ENCODE assay signal across 17 cellular contexts in the genomic region with DNA sequence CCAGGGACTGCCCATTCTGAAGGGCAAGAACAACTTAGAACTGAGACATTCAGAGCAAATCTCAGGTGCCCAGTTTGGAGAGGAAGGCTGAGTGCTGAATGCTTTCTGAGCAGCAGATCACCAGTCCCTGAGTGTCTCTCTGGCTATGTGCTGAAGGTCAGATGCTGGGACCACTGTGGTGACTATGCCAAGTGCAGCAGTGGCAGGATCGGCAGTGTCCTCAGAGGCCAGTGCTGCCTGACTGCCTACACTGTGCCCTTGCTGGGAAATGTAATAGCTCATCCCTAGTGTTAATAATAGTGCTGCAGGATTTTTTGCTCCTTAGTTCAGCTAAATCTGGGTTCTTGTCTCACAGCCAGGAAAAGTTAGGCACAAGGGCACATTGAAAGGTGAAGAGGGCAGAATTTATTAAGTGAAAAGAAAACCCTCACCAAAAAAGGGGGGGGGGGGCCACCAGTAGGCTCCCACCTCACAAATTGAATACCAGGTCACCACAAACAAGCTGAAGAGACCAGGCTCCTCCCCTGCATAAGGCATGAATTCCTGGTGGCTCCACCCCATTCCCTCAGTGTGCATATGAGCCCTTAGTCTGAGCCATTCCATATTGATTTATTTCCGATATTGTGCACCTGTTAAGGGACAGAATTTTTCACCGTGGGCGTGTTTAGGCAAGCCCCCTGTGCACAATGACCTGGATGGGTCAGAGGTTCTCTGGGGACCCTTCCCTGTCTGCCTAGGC. TPM values are rescaled to one million over a fixed set of nuclear protein-coding genes. Genes with fewer than 3 reads are reported as not detected.
DNase-seq lines count a peak whose midpoint lies in the region; ATAC-seq and TF ChIP-seq lines count a peak whose summit lies in the region.
"Had no signal": no experiment of that assay in that cellular context is flagged by ENCODE, and none has a peak within 500 bp of the region (broad histone marks: within the 10 kb centered on the region; RNA-seq: fewer than 3 reads in every experiment).

No MANE protein-coding gene starts in this region.

- CTCF ChIA-PET in WTC11 (lab: Charles Lee), result interaction anchor here (0.9 kb wide), 1 partner anchor 11 kb away, joined by 3 read pairs; no protein-coding TSS in a partner anchor
- CTCF ChIA-PET in HEK293T (lab: Yijun Ruan, JAX), result no interaction called here

- no peaks in the 10 kb centered on the region for H3K9me3 ChIP-seq in right cardiac atrium (ENCODE audit: control insufficient read depth, low read length)
- H3K9me3 ChIP-seq: Caco-2, MG63 had no signal

- H3K4me1 Mint-ChIP-seq in WTC11, result peaks cover 23% of the 10 kb centered on the region
- H3K4me1 Mint-ChIP-seq in type B pancreatic cell (ENCODE audit: unreplicated experiment), result peaks cover 13% of the 10 kb centered on the region
- H3K4me1 Mint-ChIP-seq: CD14-positive monocyte had no signal

- H3K4me1 ChIP-seq in right cardiac atrium (ENCODE audit: control insufficient read depth, insufficient read depth, low read length) (peaks cover 6% of the 10 kb centered on the region), foreskin keratinocyte (no peaks in the 10 kb centered on the region)
- H3K4me1 ChIP-seq: Caco-2 had no signal

- peak overlapping the region; percentile 72 for H3K27ac ChIP-seq in right cardiac atrium (ENCODE audit: low read length)
- no peak overlapping the region for H3K27ac ChIP-seq in foreskin keratinocyte

- no peaks in the 10 kb centered on the region; the same call in 1 of the 2 replicates for H3K36me3 Mint-ChIP-seq in WTC11
- H3K36me3 Mint-ChIP-seq in type B pancreatic cell, result peaks cover 8% of the 10 kb centered on the region

- WGBS in right cardiac atrium, result 59% methylated on average over 4 of the region's 4 CpGs

- H3K4me3 Mint-ChIP-seq in WTC11, result no peak overlapping the region
- no peak overlapping the region for H3K4me3 Mint-ChIP-seq in type B pancreatic cell
- H3K4me3 Mint-ChIP-seq: CD14-positive monocyte had no signal

- POLR2A ChIA-PET in WTC11 (lab: Charles Lee), result no interaction called here
- POLR2A ChIA-PET in HEK293T (lab: Yijun Ruan, JAX), result no interaction called here

- H3K27ac Mint-ChIP-seq in WTC11 (0 out of 2 replicates have a peak overlapping the region, but pooled peaks have one; percentile 26), type B pancreatic cell (peak overlapping the region; percentile 85)

- no peak for TF ChIP-seq CTCF in WTC11 (IDR thresholded peaks at IDR 0.05)
- TF ChIP-seq CTCF in type B pancreatic cell (conservative IDR thresholded peaks at IDR 0.05), result no peak
- no peak for TF ChIP-seq CTCF in foreskin keratinocyte (conservative IDR thresholded peaks at IDR 0.05)

- ATAC-seq in Right ventricle myocardium inferior, result peak; percentile 72
- peak; percentile 40 for ATAC-seq in WTC11
- peak; percentile 82 to 84 for ATAC-seq in right cardiac atrium
- ATAC-seq in HG03520 (IDR thresholded peaks at IDR 0.05; ENCODE audit: unreplicated experiment), result no peak
- ATAC-seq in foreskin keratinocyte, result no peak

- H3K27me3 Mint-ChIP-seq in WTC11 (ENCODE audit: low read depth) (no peaks in the 10 kb centered on the region), type B pancreatic cell (no peaks in the 10 kb centered on the region)

- intact Hi-C loops in Right ventricle myocardium inferior (cut with DNase I) (no loop called here), cardiac septum (cut with DNase I) (no loop called here), right cardiac atrium (cut with DNase I) (no loop called here)

- H3K27me3 ChIP-seq in right cardiac atrium (ENCODE audit: control insufficient read depth, insufficient read depth) (no peaks in the 10 kb centered on the region), foreskin keratinocyte (no peaks in the 10 kb centered on the region)
- H3K27me3 ChIP-seq: MG63 had no signal

- H3K9me3 Mint-ChIP-seq in WTC11 (no peaks in the 10 kb centered on the region), type B pancreatic cell (no peaks in the 10 kb centered on the region)

- DNase-seq in Right ventricle myocardium inferior (ENCODE audit: missing footprints), result no peak
- no peak for DNase-seq in cardiac septum (ENCODE audit: low spot score)
- no peak for DNase-seq in WTC11 (ENCODE audit: low spot score)
- DNase-seq in right cardiac atrium, result peak in 1 of 3 donors; percentile 37
- DNase-seq in type B pancreatic cell (ENCODE audit: extremely low spot score, unreplicated experiment), result no peak
- no peak for DNase-seq in foreskin keratinocyte
- DNase-seq in HEK293T (ENCODE audit: extremely low spot score), result no peak
- DNase-seq: ACHN, AML-193, Caco-2, MG63, NCI-H1092 treated with DMSO at 0.1 percent for 48 hours, NCI-H2081 treated with DMSO at 0.1 percent for 48 hours, NCI-H345, NCI-H526 treated with DMSO at 0.1 percent for 48 hours had no signal

- no peak overlapping the region for H3K4me3 ChIP-seq in right cardiac atrium (ENCODE audit: low read length)
- H3K4me3 ChIP-seq: MG63 had no signal

TF ChIP-seq in WTC11, 78 proteins besides CTCF, POLR2A, EP300 and RAD21 (continues in another document):
- TF ChIP-seq, protein P1, sequence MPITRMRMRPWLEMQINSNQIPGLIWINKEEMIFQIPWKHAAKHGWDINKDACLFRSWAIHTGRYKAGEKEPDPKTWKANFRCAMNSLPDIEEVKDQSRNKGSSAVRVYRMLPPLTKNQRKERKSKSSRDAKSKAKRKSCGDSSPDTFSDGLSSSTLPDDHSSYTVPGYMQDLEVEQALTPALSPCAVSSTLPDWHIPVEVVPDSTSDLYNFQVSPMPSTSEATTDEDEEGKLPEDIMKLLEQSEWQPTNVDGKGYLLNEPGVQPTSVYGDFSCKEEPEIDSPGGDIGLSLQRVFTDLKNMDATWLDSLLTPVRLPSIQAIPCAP (CRISPR knock-in tag; IDR thresholded peaks at IDR 0.05), result no peak
- TF ChIP-seq OVOL2 (CRISPR knock-in tag; IDR thresholded peaks at IDR 0.05; ENCODE audit: borderline replicate concordance), result no peak
- TF ChIP-seq KAT7 (CRISPR knock-in tag; IDR thresholded peaks at IDR 0.05; ENCODE audit: borderline replicate concordance), result no peak
- no peak for TF ChIP-seq GTF2I (CRISPR knock-in tag; conservative IDR thresholded peaks at IDR 0.05)
- TF ChIP-seq CBFB (CRISPR knock-in tag; IDR thresholded peaks at IDR 0.05; ENCODE audit: low read depth), result no peak
- no peak for TF ChIP-seq TP53 (CRISPR knock-in tag; IDR thresholded peaks at IDR 0.05)
- no peak for TF ChIP-seq CDX4 (CRISPR knock-in tag; IDR thresholded peaks at IDR 0.05; ENCODE audit: borderline replicate concordance)

TF ChIP-seq in HEK293T, 16 proteins besides CTCF, POLR2A, EP300 and RAD21:
- TF ChIP-seq LEF1 (IDR thresholded peaks at IDR 0.05; ENCODE audit: borderline replicate concordance), result no peak
- no peak for TF ChIP-seq L3MBTL2 (conservative IDR thresholded peaks at IDR 0.05)
- no peak for TF ChIP-seq FOXM1 (IDR thresholded peaks at IDR 0.05; ENCODE audit: borderline replicate concordance)
- no peak for TF ChIP-seq PKNOX1 (IDR thresholded peaks at IDR 0.05)
- TF ChIP-seq CTBP1 (IDR thresholded peaks at IDR 0.05; ENCODE audit: borderline replicate concordance), result no peak
- TF ChIP-seq SUZ12 (IDR thresholded peaks at IDR 0.05), result no peak
- no peak for TF ChIP-seq FOXA1 (IDR thresholded peaks at IDR 0.05)
- no peak for TF ChIP-seq ELF4 (IDR thresholded peaks at IDR 0.05)
- TF ChIP-seq SP1 (IDR thresholded peaks at IDR 0.05), result no peak
- TF ChIP-seq TARDBP (IDR thresholded peaks at IDR 0.05), result no peak
- TF ChIP-seq BHLHE40 (IDR thresholded peaks at IDR 0.05; ENCODE audit: borderline replicate concordance), result no peak
- TF ChIP-seq ARNT (IDR thresholded peaks at IDR 0.05), result no peak
TF ChIP-seq in HEK293T: peak in this region for 0.

RNA-seq across cellular contexts. Expression of gene RFXAP, which starts 18.5 kb away (rescaled TPM):
- total RNA-seq in Right ventricle myocardium inferior (2.2 TPM), cardiac septum (5.0 TPM), WTC11 (2021) (6.6 to 9.2 TPM (median 7.7 TPM) in 3 replicates), right cardiac atrium (1 to 10 TPM; 2.9 to 4.6 (median 4.1) TPM), type B pancreatic cell (ENCODE audit: low replicate concordance) (7.8 and 10.5 TPM in 2 replicates), foreskin keratinocyte (1.9 and 2.1 TPM in 2 replicates)
- polyA plus RNA-seq in right cardiac atrium (2.2 TPM), foreskin keratinocyte (1.9 and 2.3 TPM in 2 replicates)

Comparison
In these comparisons a context has a peak if more than half of its experiments do, and no peak if none do; other contexts are left out.
1. ATAC-seq: peak in Right ventricle myocardium inferior (single experiment), WTC11 (single experiment) and right cardiac atrium (2 of 2); none in HG03520 (single experiment) and foreskin keratinocyte (single experiment).